Comparison of ENCODE assay signal across 27 cellular contexts in the genomic region with DNA sequence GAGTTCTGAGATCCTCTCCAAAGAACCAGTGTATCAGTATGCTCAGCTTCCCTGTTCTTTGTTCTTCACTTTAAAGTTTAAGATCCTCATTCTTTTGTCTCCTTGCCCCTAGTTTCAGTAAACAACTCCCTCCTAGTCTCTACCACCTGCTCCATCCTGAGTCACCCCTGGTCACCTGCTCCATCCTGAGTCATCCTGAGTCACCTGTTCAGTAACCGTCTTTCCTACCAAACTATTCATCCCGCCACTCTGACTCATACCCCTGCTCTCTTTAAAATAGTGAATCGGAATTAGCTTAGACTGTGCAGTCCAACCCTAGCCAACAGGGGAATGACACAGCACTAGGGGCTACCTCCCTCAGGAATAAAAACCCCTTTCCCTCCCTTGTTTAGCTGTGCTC.
DNase-seq lines count a peak whose midpoint lies in the region; ATAC-seq and TF ChIP-seq lines count a peak whose summit lies in the region.
"Had no signal": no experiment of that assay in that cellular context is flagged by ENCODE, and none has a peak within 500 bp of the region (broad histone marks: within the 10 kb centered on the region; RNA-seq: fewer than 3 reads in every experiment).

No MANE protein-coding gene starts in this region.

- H3K4me2 ChIP-seq in osteoblast (ENCODE audit: insufficient read depth, low read length) (no peak overlapping the region), mesenchymal stem cell (ENCODE audit: low read length, poor library complexity, severe bottlenecking) (no peak overlapping the region)

- no peak overlapping the region for H3K9ac ChIP-seq in mesenchymal stem cell (ENCODE audit: low read length)

- H3K27ac Mint-ChIP-seq in natural killer cell: no peak overlapping the region
- H3K27ac Mint-ChIP-seq: activated CD8-positive, alpha-beta T cell treated with anti-CD3 and anti-CD28 coated beads for 36 hours; activated naive CD4-positive, alpha-beta T cell treated with anti-CD3 and anti-CD28 coated beads, Interleukin-2, amount 50 U/mL, for 24 hours; activated T-cell treated with anti-CD3 and anti-CD28 coated beads, Interleukin-2, amount 50 U/mL, for 72 hours; IgD-negative memory B cell; naive thymus-derived CD8-positive, alpha-beta T cell; stimulated activated naive CD8-positive, alpha-beta T cell treated with anti-CD3 and anti-CD28 coated beads, Interleukin-15, amount 100 ng/mL, for 72 hours; T-helper 1 cell treated with Interleukin-12 subunit alpha and Interleukin-12 subunit beta and Interleukin-4 antibody, amounts not matched to agents 30 μg/mL and 1 μg/mL, for 36 hours had no signal

- no peak overlapping the region for H3K23ac ChIP-seq in mesenchymal stem cell (ENCODE audit: low read length in 2 of 2)

- H3K9me3 ChIP-seq in osteoblast (ENCODE audit: low read depth, low read length): peaks cover 4% of the 10 kb centered on the region
- H3K9me3 ChIP-seq in mesenchymal stem cell (ENCODE audit: control insufficient read depth, low read length): peaks cover 11% of the 10 kb centered on the region
- H3K9me3 ChIP-seq: HAP-1, upper lobe of left lung had no signal

- H2AK5ac ChIP-seq in mesenchymal stem cell (ENCODE audit: low read length, severe bottlenecking): no peak overlapping the region

- no peak for ATAC-seq in natural killer cell
- ATAC-seq: activated CD8-positive, alpha-beta T cell treated with anti-CD3 and anti-CD28 coated beads for 36 hours; activated T-cell treated with anti-CD3 and anti-CD28 coated beads, Interleukin-2, amount 50 U/mL, for 72 hours; naive thymus-derived CD8-positive, alpha-beta T cell; stimulated activated naive CD8-positive, alpha-beta T cell treated with anti-CD3 and anti-CD28 coated beads, Interleukin-15, amount 100 ng/mL, for 72 hours had no signal

- H3K4me1 Mint-ChIP-seq in natural killer cell: no peaks in the 10 kb centered on the region
- H3K4me1 Mint-ChIP-seq: activated naive CD4-positive, alpha-beta T cell treated with anti-CD3 and anti-CD28 coated beads, Interleukin-2, amount 50 U/mL, for 24 hours; IgD-negative memory B cell; naive thymus-derived CD8-positive, alpha-beta T cell; stimulated activated naive CD8-positive, alpha-beta T cell treated with anti-CD3 and anti-CD28 coated beads, Interleukin-15, amount 100 ng/mL, for 72 hours had no signal

- no peaks in the 10 kb centered on the region for H3K27me3 ChIP-seq in osteoblast (ENCODE audit: insufficient read depth, low read length)
- no peaks in the 10 kb centered on the region for H3K27me3 ChIP-seq in mesenchymal stem cell (ENCODE audit: control insufficient read depth in 1 of 2, insufficient read depth in 1 of 2, low read length in 2 of 2)
- H3K27me3 ChIP-seq: upper lobe of left lung had no signal

- H3K36me3 ChIP-seq in osteoblast (ENCODE audit: insufficient read depth, low read length) (no peaks in the 10 kb centered on the region), mesenchymal stem cell (ENCODE audit: control insufficient read depth in 1 of 2, insufficient read depth in 2 of 2, low read depth in 1 of 2, low read length in 2 of 2) (no peaks in the 10 kb centered on the region)
- H3K36me3 ChIP-seq: HAP-1, upper lobe of left lung had no signal

- no peaks in the 10 kb centered on the region for H4K20me1 ChIP-seq in osteoblast (ENCODE audit: insufficient read depth, low read length)

- no peak overlapping the region for H3K4me3 ChIP-seq in osteoblast (ENCODE audit: insufficient read depth, low read length)
- H3K4me3 ChIP-seq in mesenchymal stem cell (ENCODE audit: insufficient read depth in 1 of 2, low read depth in 1 of 2, low read length in 2 of 2): no peak overlapping the region
- H3K4me3 ChIP-seq: HAP-1, skin epidermis, upper lobe of left lung had no signal

- no peak overlapping the region for H2BK5ac ChIP-seq in mesenchymal stem cell (ENCODE audit: low read depth, low read length, poor library complexity, severe bottlenecking)

- intact Hi-C loops in natural killer cell (cut with micrococcal nuclease): no loop called here

- no peak overlapping the region for H2BK12ac ChIP-seq in mesenchymal stem cell (ENCODE audit: low read length in 2 of 2)

- no peak overlapping the region for H3K14ac ChIP-seq in mesenchymal stem cell (ENCODE audit: low read length in 2 of 2)

- TF ChIP-seq CTCF in osteoblast (IDR thresholded peaks at IDR 0.05; ENCODE audit: extremely low read depth, low read depth, low read length) (no peak), natural killer cell (IDR thresholded peaks at IDR 0.05) (no peak)

- 65% methylated on average over 3 of the region's 3 CpGs for WGBS in mesenchymal stem cell

- no peak overlapping the region for H3K18ac ChIP-seq in mesenchymal stem cell (ENCODE audit: low read depth in 1 of 2, low read length in 2 of 2)

- H3K79me2 ChIP-seq in osteoblast (ENCODE audit: insufficient read depth, low read length): no peaks in the 10 kb centered on the region

- peaks cover 8 to 22% of the 10 kb centered on the region in 2 donors for H3K9me3 Mint-ChIP-seq in natural killer cell

- no peak overlapping the region for H2BK120ac ChIP-seq in mesenchymal stem cell (ENCODE audit: low read depth, low read length)

- no peaks in the 10 kb centered on the region for H3K79me1 ChIP-seq in mesenchymal stem cell (replicated peaks; ENCODE audit: low read length, poor library complexity, severe bottlenecking)

- H3K27me3 Mint-ChIP-seq in natural killer cell (ENCODE audit: low read depth in 2 of 2): no peaks in the 10 kb centered on the region
- H3K27me3 Mint-ChIP-seq: activated CD8-positive, alpha-beta T cell treated with anti-CD3 and anti-CD28 coated beads for 36 hours; activated naive CD4-positive, alpha-beta T cell treated with anti-CD3 and anti-CD28 coated beads, Interleukin-2, amount 50 U/mL, for 24 hours; IgD-negative memory B cell; naive thymus-derived CD8-positive, alpha-beta T cell; stimulated activated naive CD8-positive, alpha-beta T cell treated with anti-CD3 and anti-CD28 coated beads, Interleukin-15, amount 100 ng/mL, for 72 hours had no signal

- DNase-seq in HK-2 (ENCODE audit: unreplicated experiment) (peak; percentile 11), RPMI7951 (ENCODE audit: low read depth) (peak; percentile 6), epithelial cell of prostate (ENCODE audit: low read depth, low spot score) (peak; percentile 67), renal cortical epithelial cell (ENCODE audit: low read depth) (peak; percentile 71), anterior cingulate cortex (lab: John Stamatoyannopoulos, UW) (no peak), osteoblast (ENCODE audit: insufficient read length, low spot score, missing footprints) (no peak), natural killer cell (no peak), mesenchymal stem cell (no peak)
- DNase-seq: activated CD4-positive, CD25-positive, alpha-beta regulatory T cell; activated CD8-positive, alpha-beta T cell treated with anti-CD3 and anti-CD28 coated beads for 36 hours; activated T-cell treated with anti-CD3 and anti-CD28 coated beads, Interleukin-2, amount 50 U/mL, for 72 hours; AML-193; Caco-2; kidney glomerular epithelial cell; naive thymus-derived CD8-positive, alpha-beta T cell; NCI-H187; NCI-H446; posterior cingulate gyrus; SHP77 treated with DMSO at 0.1 percent for 48 hours; stimulated activated CD4-positive, alpha-beta T cell treated with anti-CD3 and anti-CD28 coated beads, Interleukin-2, amount 100 ng/mL, for 48 hours; stimulated activated naive CD8-positive, alpha-beta T cell treated with anti-CD3 and anti-CD28 coated beads, Interleukin-15, amount 100 ng/mL, for 72 hours; upper lobe of left lung had no signal

- no peaks in the 10 kb centered on the region for H3K36me3 Mint-ChIP-seq in natural killer cell
- H3K36me3 Mint-ChIP-seq: activated naive CD4-positive, alpha-beta T cell treated with anti-CD3 and anti-CD28 coated beads, Interleukin-2, amount 50 U/mL, for 24 hours; IgD-negative memory B cell; naive thymus-derived CD8-positive, alpha-beta T cell had no signal

- no peak overlapping the region for H3K4me3 Mint-ChIP-seq in natural killer cell
- H3K4me3 Mint-ChIP-seq: activated CD8-positive, alpha-beta T cell treated with anti-CD3 and anti-CD28 coated beads for 36 hours; activated naive CD4-positive, alpha-beta T cell treated with anti-CD3 and anti-CD28 coated beads, Interleukin-2, amount 50 U/mL, for 24 hours; activated T-cell treated with anti-CD3 and anti-CD28 coated beads, Interleukin-2, amount 50 U/mL, for 72 hours; IgD-negative memory B cell; naive thymus-derived CD8-positive, alpha-beta T cell; stimulated activated naive CD8-positive, alpha-beta T cell treated with anti-CD3 and anti-CD28 coated beads, Interleukin-15, amount 100 ng/mL, for 72 hours; T-helper 1 cell treated with Interleukin-12 subunit alpha and Interleukin-12 subunit beta and Interleukin-4 antibody, amounts not matched to agents 30 μg/mL and 1 μg/mL, for 36 hours had no signal

- H3K4ac ChIP-seq in mesenchymal stem cell (ENCODE audit: low read depth in 1 of 2, low read length in 2 of 2): no peak overlapping the region

- peak overlapping the region; percentile 86 for H3K27ac ChIP-seq in epithelial cell of prostate
- H3K27ac ChIP-seq in osteoblast (ENCODE audit: low read depth, low read length): no peak overlapping the region
- no peak overlapping the region for H3K27ac ChIP-seq in mesenchymal stem cell (ENCODE audit: low read length, poor library complexity, severe bottlenecking)
- H3K27ac ChIP-seq: skin epidermis, upper lobe of left lung had no signal

- H4K8ac ChIP-seq in mesenchymal stem cell (ENCODE audit: low read length): no peak overlapping the region

- no peaks in the 10 kb centered on the region for H3K4me1 ChIP-seq in osteoblast (ENCODE audit: insufficient read depth, low read length)
- H3K4me1 ChIP-seq in mesenchymal stem cell (ENCODE audit: control insufficient read depth, insufficient read depth, low read depth, low read length): no peaks in the 10 kb centered on the region
- H3K4me1 ChIP-seq: Caco-2, HAP-1, upper lobe of left lung had no signal

- H2AFZ ChIP-seq in osteoblast (ENCODE audit: low read length): no peak overlapping the region
- H2AFZ ChIP-seq in mesenchymal stem cell (ENCODE audit: low read depth, low read length): no peak overlapping the region

- no peak overlapping the region for H2BK15ac ChIP-seq in mesenchymal stem cell (ENCODE audit: low read depth, poor library complexity, severe bottlenecking)

- no peak overlapping the region for H4K91ac ChIP-seq in mesenchymal stem cell (ENCODE audit: low read length)

Comparison
In these comparisons a context has a peak if more than half of its experiments do, and no peak if none do; other contexts are left out.
1. DNase-seq: peak in HK-2 (single experiment), RPMI7951 (single experiment), epithelial cell of prostate (single experiment) and renal cortical epithelial cell (single experiment); none in anterior cingulate cortex (0 of 58), osteoblast (single experiment), natural killer cell (single experiment) and mesenchymal stem cell (single experiment).